Comparison of ENCODE assay signal across 8 cellular contexts in genomic region chr7:1175967-1176851, GRCh38. TPM values are rescaled to one million over a fixed set of nuclear protein-coding genes. Genes with fewer than 3 reads are reported as not detected.
DNase-seq lines count a peak whose midpoint lies in the region; ATAC-seq and TF ChIP-seq lines count a peak whose summit lies in the region.

No MANE protein-coding gene starts in this region.

- H3K27me3 Mint-ChIP-seq in T-helper 17 cell = peaks cover 27% of the 10 kb centered on the region

- no peaks in the 10 kb centered on the region for H3K27me3 ChIP-seq in BE2C
- H3K27me3 ChIP-seq in sigmoid colon = peaks cover 0 to 6% (median 3%) of the 10 kb centered on the region in 3 donors

- DNase-seq in BE2C (peak; percentile 89), NCI-H1092 treated with DMSO at 0.1 percent for 48 hours (lab: John Stamatoyannopoulos, UW) (peak; percentile 76), T-helper 17 cell (peak; percentile 63 to 77 (median 65)), amniotic epithelial cell (ENCODE audit: low read depth) (peak; percentile 57), hepatic stellate cell (ENCODE audit: low spot score) (peak; percentile 88), sigmoid colon (peak; percentile 88)

- intact Hi-C loops in sigmoid colon (cut with DNase I) = loop anchor here (5.0 kb wide), 2 partner anchors 89 to 184 kb away; partner anchors contain the start of gene GPER1

- H3K36me3 ChIP-seq in BE2C (no peaks in the 10 kb centered on the region), sigmoid colon (no peaks in the 10 kb centered on the region)

- H3K4me3 ChIP-seq in BE2C (ENCODE audit: low read depth, low read length) = peak overlapping the region; percentile 53
- peak overlapping the region in 3 of 4 donors; percentile 21 to 36 (median 28) for H3K4me3 ChIP-seq in sigmoid colon

- TF ChIP-seq CTCF in BE2C (IDR thresholded peaks at IDR 0.05; ENCODE audit: low read depth, low read length) (peak; percentile 88), sigmoid colon (IDR thresholded peaks at IDR 0.05) (peak; percentile 80 to 96 (median 86))

- 12 to 20% methylated on average over 44 of the region's 44 CpGs for WGBS in sigmoid colon, 2 donors

- no peaks in the 10 kb centered on the region for H3K4me1 ChIP-seq in BE2C
- peaks cover 0 to 12% (median 7%) of the 10 kb centered on the region in 4 donors for H3K4me1 ChIP-seq in sigmoid colon

- H3K9me3 ChIP-seq in BE2C (no peaks in the 10 kb centered on the region; the same call in 1 of the 2 replicates), T-helper 17 cell (ENCODE audit: control insufficient read depth, low read length, poor library complexity, severe bottlenecking) (no peaks in the 10 kb centered on the region), sigmoid colon (no peaks in the 10 kb centered on the region)

- H3K27ac ChIP-seq in sigmoid colon = peak overlapping the region in 3 of 4 donors; percentile 26 to 43 (median 42)

- H3K27ac Mint-ChIP-seq in T-helper 17 cell = peak overlapping the region; percentile 21

- no peak for TF ChIP-seq EP300 in sigmoid colon (IDR thresholded peaks at IDR 0.05)

- ATAC-seq in GM19452 (IDR thresholded peaks at IDR 0.05; ENCODE audit: unreplicated experiment) (peak; percentile 70), T-helper 17 cell (peak; percentile 70), HG03457 (IDR thresholded peaks at IDR 0.05; ENCODE audit: unreplicated experiment) (no peak)

- no peaks in the 10 kb centered on the region for H3K36me3 Mint-ChIP-seq in T-helper 17 cell (ENCODE audit: low read depth)

- peak overlapping the region; percentile 63 for H3K4me3 Mint-ChIP-seq in T-helper 17 cell

- H3K4me1 Mint-ChIP-seq in T-helper 17 cell = peaks cover 15% of the 10 kb centered on the region

- no peak for TF ChIP-seq POLR2A in sigmoid colon (IDR thresholded peaks at IDR 0.05)

RNA-seq across cellular contexts. Expression of gene ZFAND2A, which starts 16.2 kb away (rescaled TPM):
- polyA plus RNA-seq in BE2C (2012; ENCODE audit: insufficient read depth, insufficient read length, low read depth) = 103 TPM
- total RNA-seq in T-helper 17 cell (10 to 100 TPM; 73.6 to 87.8 TPM), sigmoid colon (10 to 100 TPM; 21.6 to 28.2 (median 25.0) TPM)
- polyA plus RNA-seq in sigmoid colon = 100 to 1,000 TPM in 1 of 3 donors, 10 to 100 TPM in 2; 35.5 to 231 (median 99.7) TPM

RNA-seq across cellular contexts. Expression of gene UNCX, which starts 56.5 kb away (rescaled TPM):
- not detected for polyA plus RNA-seq in BE2C (2012; ENCODE audit: insufficient read depth, insufficient read length, low read depth)
- total RNA-seq in T-helper 17 cell (not detected), sigmoid colon (not detected)
- not detected for polyA plus RNA-seq in sigmoid colon
